In genomic region chr10:94292448-94293118, GRCh38 we compare ENCODE assay signal across 14 cellular contexts.
DNase-seq lines count a peak whose midpoint lies in the region; ATAC-seq and TF ChIP-seq lines count a peak whose summit lies in the region.
"Had no signal": no experiment of that assay in that cellular context is flagged by ENCODE, and none has a peak within 500 bp of the region (broad histone marks: within the 10 kb centered on the region; RNA-seq: fewer than 3 reads in every experiment).

No MANE protein-coding gene starts in this region.

- H3K27me3 ChIP-seq in colonic mucosa, result no peaks in the 10 kb centered on the region

- H3K36me3 Mint-ChIP-seq in Calu3 (ENCODE audit: insufficient read depth, unreplicated experiment), result no peaks in the 10 kb centered on the region
- peaks cover 8% of the 10 kb centered on the region for H3K36me3 Mint-ChIP-seq in nephron (ENCODE audit: low read depth)
- no peaks in the 10 kb centered on the region for H3K36me3 Mint-ChIP-seq in activated CD8-positive, alpha-beta T cell treated with anti-CD3 and anti-CD28 coated beads, Interleukin-2, amount 10 ng/mL, durations not matched to agents 7 days and 5 days (ENCODE audit: low read depth)
- H3K36me3 Mint-ChIP-seq: CD8-positive, alpha-beta memory T cell had no signal

- intact Hi-C loops in Calu3 (cut with micrococcal nuclease; ENCODE audit: unreplicated experiment), result no loop called here
- intact Hi-C loops in colonic mucosa (cut with DNase I), result no loop called here

- H3K4me3 ChIP-seq in colonic mucosa, result no peak overlapping the region

- H3K9me3 Mint-ChIP-seq in Calu3 (ENCODE audit: low read depth, unreplicated experiment) (no peaks in the 10 kb centered on the region), nephron (no peaks in the 10 kb centered on the region)
- H3K9me3 Mint-ChIP-seq in activated CD8-positive, alpha-beta T cell treated with anti-CD3 and anti-CD28 coated beads, Interleukin-2, amount 10 ng/mL, durations not matched to agents 7 days and 5 days (ENCODE audit: insufficient read depth), result no peaks in the 10 kb centered on the region
- H3K9me3 Mint-ChIP-seq: activated B cell treated with CpG ODN at 0.5 μM for 24 hours, endodermal cell had no signal

- H3K4me3 Mint-ChIP-seq in Calu3 (ENCODE audit: low read depth, unreplicated experiment) (no peak overlapping the region), nephron (no peak overlapping the region)
- no peak overlapping the region for H3K4me3 Mint-ChIP-seq in activated CD8-positive, alpha-beta T cell treated with anti-CD3 and anti-CD28 coated beads, Interleukin-2, amount 10 ng/mL, durations not matched to agents 7 days and 5 days
- H3K4me3 Mint-ChIP-seq: activated B cell treated with CpG ODN at 0.5 μM for 24 hours; CD8-positive, alpha-beta memory T cell; endodermal cell had no signal

- DNase-seq in Calu3, result peak; percentile 14
- peak; percentile 54 for DNase-seq in MV-4-11 (lab: John Stamatoyannopoulos, UW)
- peak; percentile 47 for DNase-seq in colonic mucosa
- DNase-seq in activated CD8-positive, alpha-beta T cell treated with anti-CD3 and anti-CD28 coated beads, Interleukin-2, amount 10 ng/mL, durations not matched to agents 7 days and 5 days, result no peak
- DNase-seq in NCI-H187 (lab: John Stamatoyannopoulos, UW), result no peak
- DNase-seq in NCI-H1436 (lab: John Stamatoyannopoulos, UW), result no peak
- DNase-seq: activated B cell treated with CpG ODN at 0.5 μM for 24 hours; activated naive CD4-positive, alpha-beta T cell treated with anti-CD3 and anti-CD28 coated beads, Interleukin-2, amount 50 U/mL, for 16 hours; CD8-positive, alpha-beta memory T cell; endodermal cell; NCI-H1417 treated with DMSO at 0.1 percent for 48 hours; occipital lobe had no signal

- no peak overlapping the region for H3K9ac ChIP-seq in colonic mucosa (ENCODE audit: low read depth in 2 of 2, low read length in 2 of 2)

- H3K9me3 ChIP-seq in colonic mucosa, result no peaks in the 10 kb centered on the region

- H3K4me1 ChIP-seq in colonic mucosa, result no peaks in the 10 kb centered on the region

- POLR2A ChIA-PET in activated CD8-positive, alpha-beta T cell treated with anti-CD3 and anti-CD28 coated beads, Interleukin-2, amount 10 ng/mL, durations not matched to agents 7 days and 5 days (lab: Charles Lee), result no interaction called here

- H3K4me1 Mint-ChIP-seq in Calu3 (ENCODE audit: low read depth, unreplicated experiment) (no peaks in the 10 kb centered on the region), nephron (peaks cover 24% of the 10 kb centered on the region)
- no peaks in the 10 kb centered on the region for H3K4me1 Mint-ChIP-seq in activated CD8-positive, alpha-beta T cell treated with anti-CD3 and anti-CD28 coated beads, Interleukin-2, amount 10 ng/mL, durations not matched to agents 7 days and 5 days (ENCODE audit: low read depth)
- H3K4me1 Mint-ChIP-seq: activated B cell treated with CpG ODN at 0.5 μM for 24 hours; CD8-positive, alpha-beta memory T cell had no signal

- CTCF ChIA-PET in Calu3 (lab: Charles Lee), result no interaction called here
- CTCF ChIA-PET in activated CD8-positive, alpha-beta T cell treated with anti-CD3 and anti-CD28 coated beads, Interleukin-2, amount 10 ng/mL, durations not matched to agents 7 days and 5 days (lab: Charles Lee), result interaction anchor here (1.2 kb wide), 1 partner anchor 28 kb away, joined by 3 read pairs; no protein-coding TSS in a partner anchor

- peaks cover 35% of the 10 kb centered on the region for H3K27me3 Mint-ChIP-seq in Calu3 (ENCODE audit: unreplicated experiment)
- no peaks in the 10 kb centered on the region for H3K27me3 Mint-ChIP-seq in nephron (ENCODE audit: low read depth)
- H3K27me3 Mint-ChIP-seq in activated CD8-positive, alpha-beta T cell treated with anti-CD3 and anti-CD28 coated beads, Interleukin-2, amount 10 ng/mL, durations not matched to agents 7 days and 5 days (ENCODE audit: low read depth), result peaks cover 35% of the 10 kb centered on the region

- TF ChIP-seq CTCF in Calu3 (IDR thresholded peaks at IDR 0.05; ENCODE audit: unreplicated experiment), result no peak
- TF ChIP-seq CTCF in colonic mucosa (IDR thresholded peaks at IDR 0.05), result no peak
- no peak for TF ChIP-seq CTCF in nephron (IDR thresholded peaks at IDR 0.05; ENCODE audit: unreplicated experiment in 3 of 3)

- no peak overlapping the region for H3K27ac ChIP-seq in colonic mucosa

- H3K36me3 ChIP-seq in colonic mucosa, result no peaks in the 10 kb centered on the region

- H3K27ac Mint-ChIP-seq in Calu3 (ENCODE audit: unreplicated experiment), result no peak overlapping the region
- peak overlapping the region; percentile 58 to 80 (median 68) for H3K27ac Mint-ChIP-seq in nephron
- no peak overlapping the region for H3K27ac Mint-ChIP-seq in activated CD8-positive, alpha-beta T cell treated with anti-CD3 and anti-CD28 coated beads, Interleukin-2, amount 10 ng/mL, durations not matched to agents 7 days and 5 days
- H3K27ac Mint-ChIP-seq: activated B cell treated with CpG ODN at 0.5 μM for 24 hours; CD8-positive, alpha-beta memory T cell; endodermal cell had no signal

- BruUV-seq in Calu3 (replicated peaks; lab: Mats Ljungman, UMichigan), result no TSS peak

- ATAC-seq in activated CD8-positive, alpha-beta T cell treated with anti-CD3 and anti-CD28 coated beads, Interleukin-2, amount 10 ng/mL, durations not matched to agents 7 days and 5 days, result no peak
- ATAC-seq in HG03439 (IDR thresholded peaks at IDR 0.05; ENCODE audit: unreplicated experiment), result no peak

Comparison
In these comparisons a context has a peak if more than half of its experiments do, and no peak if none do; other contexts are left out.
1. DNase-seq: peak in Calu3 (single experiment), MV-4-11 (single experiment) and colonic mucosa (single experiment); none in activated CD8-positive, alpha-beta T cell treated with anti-CD3 and anti-CD28 coated beads, Interleukin-2, amount 10 ng/mL, durations not matched to agents 7 days and 5 days (single experiment), NCI-H187 (0 of 2) and NCI-H1436 (single experiment).
2. H3K27ac Mint-ChIP-seq: peak in nephron (3 of 3); none in Calu3 (single experiment) and activated CD8-positive, alpha-beta T cell treated with anti-CD3 and anti-CD28 coated beads, Interleukin-2, amount 10 ng/mL, durations not matched to agents 7 days and 5 days (single experiment).